8 cellular contexts compared by ENCODE assay signal in genomic region chr17:62552851-62553659, GRCh38.
A peak's percentile ranks its signal among the peaks of the same experiment; 100 is the strongest.
DNase-seq lines count a peak whose midpoint lies in the region; ATAC-seq and TF ChIP-seq lines count a peak whose summit lies in the region.
"Not testable (repeated sequence)": the region's sequence is repeated elsewhere in the genome, so short reads cannot be mapped to it uniquely, and the experiment has no call there.

No MANE protein-coding gene starts in this region.

- H3K4me1 Mint-ChIP-seq in nephron, result not testable (repeated sequence)

- peaks cover 28% of the 10 kb centered on the region for H3K36me3 Mint-ChIP-seq in nephron (ENCODE audit: low read depth)

- ATAC-seq in GM18499 (IDR thresholded peaks at IDR 0.05; ENCODE audit: insufficient read depth, unreplicated experiment) (peak; percentile 64), HG02763 (IDR thresholded peaks at IDR 0.05; ENCODE audit: unreplicated experiment) (peak; percentile 74), RWPE2 (ENCODE audit: low read depth) (peak; percentile 95)

- not testable (repeated sequence) for H3K9me3 Mint-ChIP-seq in nephron

- DNase-seq in NCI-H1092 (lab: John Stamatoyannopoulos, UW) (peak; percentile 5), activated gamma-delta T cell treated with Interleukin-2 at 50 U/mL for 16 hours (peak; percentile 17), fibroblast of mammary gland (ENCODE audit: low read depth) (peak; percentile 59)
- DNase-seq in RWPE2 (ENCODE audit: low spot score), result not testable (repeated sequence)

- H3K27ac Mint-ChIP-seq in nephron, result peak overlapping the region; percentile 20 to 67 (median 64)

- H3K27me3 Mint-ChIP-seq in nephron (ENCODE audit: low read depth), result not testable (repeated sequence)

- not testable (repeated sequence) for H3K27ac ChIP-seq in 22Rv1
- H3K27ac ChIP-seq in RWPE2 (ENCODE audit: poor library complexity, severe bottlenecking), result peak overlapping the region; percentile 35

- H3K4me3 ChIP-seq in RWPE2 (ENCODE audit: severe bottlenecking), result peak overlapping the region; percentile 5
- not testable (repeated sequence) for H3K4me3 ChIP-seq in fibroblast of mammary gland (ENCODE audit: control insufficient read depth, low read depth, low read length)

- peak overlapping the region in 2 of 3 experiments; percentile 27 to 61 for H3K4me3 Mint-ChIP-seq in nephron

- H3K27me3 ChIP-seq in RWPE2 (ENCODE audit: insufficient read depth, poor library complexity, severe bottlenecking), result not testable (repeated sequence)

- TF ChIP-seq CTCF in 22Rv1 (IDR thresholded peaks at IDR 0.05), result peak; percentile 76
- TF ChIP-seq CTCF in RWPE2 (IDR thresholded peaks at IDR 0.05; ENCODE audit: poor library complexity, severe bottlenecking), result peak; percentile 85
- TF ChIP-seq CTCF in fibroblast of mammary gland (conservative IDR thresholded peaks at IDR 0.05; ENCODE audit: control insufficient read depth, insufficient read depth, low read depth, low read length), result peak; percentile 26
- peak; percentile 52 to 61 (median 59) for TF ChIP-seq CTCF in nephron (IDR thresholded peaks at IDR 0.05; ENCODE audit: unreplicated experiment in 3 of 3)

- not testable (repeated sequence) for H3K9me3 ChIP-seq in RWPE2 (ENCODE audit: severe bottlenecking)

- H3K4me1 ChIP-seq in RWPE2 (ENCODE audit: insufficient read depth, poor library complexity, severe bottlenecking), result not testable (repeated sequence)

- H3K36me3 ChIP-seq in RWPE2 (ENCODE audit: low read depth), result peaks cover 23% of the 10 kb centered on the region

Comparison
In these comparisons a context has a peak if more than half of its experiments do, and no peak if none do; other contexts are left out.
1. CTCF ChIP-seq: peak in every context shown above with its lines; median percentile 85 in RWPE2; 76 in 22Rv1; 59 in nephron; 26 in fibroblast of mammary gland.